In the genomic region with DNA sequence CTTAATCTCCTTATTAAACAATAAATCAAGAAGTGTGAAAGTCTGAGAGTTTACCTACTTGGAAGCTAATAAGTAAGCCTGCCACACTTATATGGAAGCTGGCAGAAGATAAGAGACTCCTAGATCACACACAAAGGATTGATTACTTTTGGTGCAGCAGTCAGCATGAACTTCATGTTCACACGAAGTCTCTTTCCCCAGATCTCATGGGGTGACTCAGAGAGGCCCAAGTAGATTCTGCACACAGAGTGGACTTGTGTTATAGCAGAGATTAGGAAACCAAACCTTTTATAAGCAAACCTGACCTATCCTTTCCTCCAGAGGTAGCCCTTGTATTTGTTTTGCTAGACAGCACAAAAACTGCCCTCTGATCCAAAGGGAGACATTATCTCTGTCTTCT, we compare ENCODE assay signal across 28 cellular contexts. TPM values are rescaled to one million over a fixed set of nuclear protein-coding genes. Genes with fewer than 3 reads are reported as not detected.
"Had no signal": no experiment of that assay in that cellular context is flagged by ENCODE, and none has a peak within 500 bp of the region (broad histone marks: within the 10 kb centered on the region; RNA-seq: fewer than 3 reads in every experiment).

No MANE protein-coding gene starts in this region.

- H3K9me3 ChIP-seq: SJSA1, SK-N-SH had no signal

- DNase-seq: activated CD4-positive, alpha-beta T cell treated with anti-CD3 and anti-CD28 coated beads for 36 hours; activated CD4-positive, alpha-beta T cell treated with anti-CD3 and anti-CD28 coated beads, Interleukin-2, amount 10 ng/mL, durations not matched to agents 7 days and 5 days; activated CD4-positive, alpha-beta T cell treated with anti-CD3 and anti-CD28 coated beads, Interleukin-2, amount 50 U/mL, for 48 hours; activated CD8-positive, alpha-beta T cell treated with anti-CD3 and anti-CD28 coated beads, Interleukin-2, amount 10 ng/mL, durations not matched to agents 7 days and 5 days; activated gamma-delta T cell treated with Interleukin-2 at 50 U/mL for 16 hours; activated naive CD4-positive, alpha-beta T cell treated with anti-CD3 and anti-CD28 coated beads, Interleukin-2, amount 10 ng/mL, durations not matched to agents 7 days and 5 days; activated naive CD8-positive, alpha-beta T cell treated with anti-CD3 and anti-CD28 coated beads, Interleukin-2, amount 50 U/mL, for 24 hours; activated T-cell treated with anti-CD3 and anti-CD28 coated beads, Interleukin-2, amount 50 U/mL, for 24 hours; amniotic stem cell; aorta; brain microvascular endothelial cell; NCI-H1105; NCI-H1417 treated with DMSO at 0.1 percent for 48 hours; NCI-H187 treated with DMSO at 0.1 percent for 48 hours; NCI-H2081; NCI-H2171 treated with DMSO at 0.1 percent for 48 hours; NCI-H226; NCI-H446 treated with DMSO at 0.1 percent for 48 hours; NCI-H524; SHP77; SK-N-SH had no signal

- H3K27ac ChIP-seq: brain microvascular endothelial cell, SJSA1 had no signal

- H3K4me2 ChIP-seq: SK-N-SH had no signal

- H3K9me3 Mint-ChIP-seq: activated CD4-positive, alpha-beta T cell treated with anti-CD3 and anti-CD28 coated beads, Interleukin-2, amount 10 ng/mL, durations not matched to agents 7 days and 5 days; activated naive CD4-positive, alpha-beta T cell treated with anti-CD3 and anti-CD28 coated beads, Interleukin-2, amount 10 ng/mL, durations not matched to agents 7 days and 5 days; activated naive CD8-positive, alpha-beta T cell treated with anti-CD3 and anti-CD28 coated beads, Interleukin-2, amount 50 U/mL, for 24 hours; activated T-cell treated with anti-CD3 and anti-CD28 coated beads, Interleukin-2, amount 50 U/mL, for 24 hours; T-helper 1 cell treated with Interleukin-12 subunit alpha and Interleukin-12 subunit beta and Interleukin-4 antibody, amounts not matched to agents 30 μg/mL and 1 μg/mL, for 36 hours; T-helper 2 cell treated with Interferon-gamma antibody and Interleukin-4, amounts not matched to agents 5 μg/mL and 100 μg/mL, for 36 hours had no signal

- FAIRE-seq: K562, TTC549 had no signal

- H3K27ac Mint-ChIP-seq: activated CD4-positive, alpha-beta T cell treated with anti-CD3 and anti-CD28 coated beads for 36 hours; activated CD4-positive, alpha-beta T cell treated with anti-CD3 and anti-CD28 coated beads, Interleukin-2, amount 10 ng/mL, durations not matched to agents 7 days and 5 days; activated CD8-positive, alpha-beta T cell treated with anti-CD3 and anti-CD28 coated beads, Interleukin-2, amount 10 ng/mL, durations not matched to agents 7 days and 5 days; activated naive CD4-positive, alpha-beta T cell treated with anti-CD3 and anti-CD28 coated beads, Interleukin-2, amount 10 ng/mL, durations not matched to agents 7 days and 5 days; activated naive CD8-positive, alpha-beta T cell; activated naive CD8-positive, alpha-beta T cell treated with anti-CD3 and anti-CD28 coated beads, Interleukin-2, amount 50 U/mL, for 24 hours; activated T-cell treated with anti-CD3 and anti-CD28 coated beads, Interleukin-2, amount 50 U/mL, for 24 hours; T-helper 1 cell treated with Interleukin-12 subunit alpha and Interleukin-12 subunit beta and Interleukin-4 antibody, amounts not matched to agents 30 μg/mL and 1 μg/mL, for 36 hours; T-helper 2 cell treated with Interferon-gamma antibody and Interleukin-4, amounts not matched to agents 5 μg/mL and 100 μg/mL, for 36 hours; WTC11 had no signal

- H3K4me1 ChIP-seq: SJSA1 had no signal

- H3K36me3 Mint-ChIP-seq: activated naive CD4-positive, alpha-beta T cell treated with anti-CD3 and anti-CD28 coated beads, Interleukin-2, amount 10 ng/mL, durations not matched to agents 7 days and 5 days; activated naive CD8-positive, alpha-beta T cell; WTC11 had no signal

- H3K4me3 ChIP-seq: K562, SJSA1 had no signal

- H3K36me3 ChIP-seq: brain microvascular endothelial cell, SJSA1 had no signal

- H3K9ac ChIP-seq: SK-N-SH had no signal

- H3K4me3 Mint-ChIP-seq: activated CD4-positive, alpha-beta T cell treated with anti-CD3 and anti-CD28 coated beads for 36 hours; activated CD4-positive, alpha-beta T cell treated with anti-CD3 and anti-CD28 coated beads, Interleukin-2, amount 10 ng/mL, durations not matched to agents 7 days and 5 days; activated CD8-positive, alpha-beta T cell treated with anti-CD3 and anti-CD28 coated beads, Interleukin-2, amount 10 ng/mL, durations not matched to agents 7 days and 5 days; activated naive CD4-positive, alpha-beta T cell treated with anti-CD3 and anti-CD28 coated beads, Interleukin-2, amount 10 ng/mL, durations not matched to agents 7 days and 5 days; activated naive CD8-positive, alpha-beta T cell; activated naive CD8-positive, alpha-beta T cell treated with anti-CD3 and anti-CD28 coated beads, Interleukin-2, amount 50 U/mL, for 24 hours; activated T-cell treated with anti-CD3 and anti-CD28 coated beads, Interleukin-2, amount 50 U/mL, for 24 hours; T-helper 1 cell treated with Interleukin-12 subunit alpha and Interleukin-12 subunit beta and Interleukin-4 antibody, amounts not matched to agents 30 μg/mL and 1 μg/mL, for 36 hours; T-helper 2 cell treated with Interferon-gamma antibody and Interleukin-4, amounts not matched to agents 5 μg/mL and 100 μg/mL, for 36 hours; WTC11 had no signal

- H3K4me1 Mint-ChIP-seq: activated CD4-positive, alpha-beta T cell treated with anti-CD3 and anti-CD28 coated beads for 36 hours; activated CD4-positive, alpha-beta T cell treated with anti-CD3 and anti-CD28 coated beads, Interleukin-2, amount 10 ng/mL, durations not matched to agents 7 days and 5 days; activated naive CD4-positive, alpha-beta T cell treated with anti-CD3 and anti-CD28 coated beads, Interleukin-2, amount 10 ng/mL, durations not matched to agents 7 days and 5 days; activated naive CD8-positive, alpha-beta T cell treated with anti-CD3 and anti-CD28 coated beads, Interleukin-2, amount 50 U/mL, for 24 hours had no signal

- H3K27me3 ChIP-seq: brain microvascular endothelial cell had no signal

RNA-seq across cellular contexts. Expression of a gene that starts 9.9 kb away (rescaled TPM):
- total RNA-seq: activated CD4-positive, alpha-beta T cell treated with anti-CD3 and anti-CD28 coated beads for 36 hours; activated CD4-positive, alpha-beta T cell treated with anti-CD3 and anti-CD28 coated beads, Interleukin-2, amount 10 ng/mL, durations not matched to agents 7 days and 5 days; activated CD8-positive, alpha-beta T cell treated with anti-CD3 and anti-CD28 coated beads, Interleukin-2, amount 10 ng/mL, durations not matched to agents 7 days and 5 days had no signal
